ENCODE assay signal across 8 cellular contexts in the genomic region with DNA sequence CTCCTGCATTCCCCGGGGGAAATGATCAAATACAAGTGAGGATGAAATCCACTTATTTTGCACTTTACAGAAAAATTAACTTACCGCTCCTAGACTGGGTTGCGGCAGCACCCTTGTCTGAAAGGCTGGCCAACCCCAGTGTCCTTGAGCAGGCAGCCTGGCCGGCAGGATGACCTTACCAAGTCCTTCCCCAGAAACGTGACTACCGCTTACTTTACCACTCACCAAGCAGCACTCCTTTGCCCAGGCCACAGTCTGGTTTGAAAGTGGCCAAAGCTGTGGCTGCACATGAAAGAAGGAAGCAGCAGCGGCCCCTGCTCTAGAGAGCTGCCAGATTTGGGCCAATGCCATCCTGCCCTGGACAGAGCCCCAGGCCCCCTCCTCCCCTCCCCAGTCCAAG. TPM values are rescaled to one million over a fixed set of nuclear protein-coding genes. Genes with fewer than 3 reads are reported as not detected.
A peak's percentile ranks its signal among the peaks of the same experiment; 100 is the strongest.
DNase-seq lines count a peak whose midpoint lies in the region; TF ChIP-seq lines count a peak whose summit lies in the region.

No MANE protein-coding gene starts in this region.

- in situ Hi-C loops in KBM-7 (cut with MboI; ENCODE audit: low pct_unique_long_range_greater_than_20kb, low sequenced_read_pairs): no loop called here

- CTCF ChIA-PET in AG04449 (lab: Yijun Ruan, JAX): interaction anchor here (0.7 to 1.4 kb wide), 3 partner anchors 18 to 104 kb away, joined by 3 to 7 read pairs (median 3); no protein-coding TSS in a partner anchor
- CTCF ChIA-PET in PC-9 (lab: Charles Lee): no interaction called here

- H3K9me3 ChIP-seq in PC-9 (ENCODE audit: insufficient read depth, low read depth): no peaks in the 10 kb centered on the region

- TF ChIP-seq CTCF in AG04449 (IDR thresholded peaks at IDR 0.05; ENCODE audit: insufficient read depth, low read length, missing control alignments) (no peak), PC-9 (conservative IDR thresholded peaks at IDR 0.05) (no peak), endothelial cell (IDR thresholded peaks at IDR 0.05; ENCODE audit: unreplicated experiment) (no peak), neural crest cell (conservative IDR thresholded peaks at IDR 0.05) (no peak)

- no peaks in the 10 kb centered on the region for H3K9me3 Mint-ChIP-seq in endothelial cell (ENCODE audit: unreplicated experiment)
- no peaks in the 10 kb centered on the region for H3K9me3 Mint-ChIP-seq in neural crest cell

- H3F3A ChIP-seq in PC-9 (ENCODE audit: insufficient read depth, low read depth): peaks cover 94% of the 10 kb centered on the region

- intact Hi-C loops in PC-9 (cut with micrococcal nuclease; ENCODE audit: unreplicated experiment): no loop called here

- H3K27ac Mint-ChIP-seq in endothelial cell (ENCODE audit: unreplicated experiment): peak overlapping the region; percentile 57
- peak overlapping the region; percentile 71 for H3K27ac Mint-ChIP-seq in neural crest cell (ENCODE audit: unreplicated experiment)

- H3K27me3 Mint-ChIP-seq in endothelial cell (ENCODE audit: unreplicated experiment) (peaks cover 18% of the 10 kb centered on the region), neural crest cell (ENCODE audit: low read depth) (no peaks in the 10 kb centered on the region)

- peaks cover 91% of the 10 kb centered on the region for H4K20me1 ChIP-seq in PC-9 (ENCODE audit: insufficient read depth)

- no peak for DNase-seq in AG04449 (ENCODE audit: low read depth, low spot score)
- no peak for DNase-seq in PC-9
- no peak for DNase-seq in endothelial cell (ENCODE audit: low spot score)
- DNase-seq in neural crest cell (ENCODE audit: low read depth, low spot score): no peak
- no peak for DNase-seq in kidney tubule cell (ENCODE audit: low spot score)
- no peak for DNase-seq in foreskin melanocyte
- DNase-seq in activated CD4-positive, CD25-positive, alpha-beta regulatory T cell treated with anti-CD3 and anti-CD28 coated beads, Interleukin-2, amount 50 U/mL, for 72 hours: no peak
- DNase-seq in KBM-7: no peak

- H3K4me3 ChIP-seq in AG04449 (ENCODE audit: low read depth, low read length): peak overlapping the region; percentile 12; the same call in 1 of the 2 replicates
- peak overlapping the region; percentile 21; the same call in 1 of the 2 replicates for H3K4me3 ChIP-seq in PC-9

- no peak overlapping the region for H3K4me3 Mint-ChIP-seq in endothelial cell (ENCODE audit: unreplicated experiment)
- no peak overlapping the region for H3K4me3 Mint-ChIP-seq in neural crest cell

- peaks cover 86% of the 10 kb centered on the region for H3K4me1 Mint-ChIP-seq in endothelial cell (ENCODE audit: unreplicated experiment)
- H3K4me1 Mint-ChIP-seq in neural crest cell: peaks cover 83% of the 10 kb centered on the region

- POLR2A ChIA-PET in AG04449 (lab: Yijun Ruan, JAX) (interaction anchor here (1.1 kb wide), 1 partner anchor 10 kb away, joined by 3 read pairs; no protein-coding TSS in a partner anchor), PC-9 (lab: Charles Lee; ENCODE audit: unreplicated experiment) (no interaction called here)

- peak overlapping the region; percentile 78; the same call in 1 of the 2 replicates for H3K27ac ChIP-seq in PC-9

- peaks cover 100% of the 10 kb centered on the region for H3K79me2 ChIP-seq in PC-9 (ENCODE audit: low read depth)

- no peaks in the 10 kb centered on the region for H3K27me3 ChIP-seq in PC-9 (ENCODE audit: insufficient read depth, low read depth)

- peak overlapping the region; percentile 74 for H3K4me2 ChIP-seq in PC-9

- no TSS peak for BruUV-seq in PC-9 (replicated peaks; lab: Mats Ljungman, UMichigan)

- peaks cover 100% of the 10 kb centered on the region for H3K4me1 ChIP-seq in PC-9 (replicated peaks; ENCODE audit: insufficient read depth)

- H3K9me2 ChIP-seq in PC-9 (ENCODE audit: insufficient read depth): no peaks in the 10 kb centered on the region

- peaks cover 21% of the 10 kb centered on the region for H3K36me3 ChIP-seq in PC-9 (ENCODE audit: low read depth)

- peaks cover 10% of the 10 kb centered on the region for H3K36me3 Mint-ChIP-seq in endothelial cell (ENCODE audit: low read depth, unreplicated experiment)
- H3K36me3 Mint-ChIP-seq in neural crest cell (ENCODE audit: low read depth): no peaks in the 10 kb centered on the region

- no peak overlapping the region for H2AFZ ChIP-seq in PC-9

RNA-seq across cellular contexts. Expression of gene MYH9, which starts 20.3 kb away (rescaled TPM):
- total RNA-seq in PC-9 (2021) (758 and 776 TPM in 2 replicates), endothelial cell (ENCODE audit: unreplicated experiment) (931 TPM), neural crest cell (160 and 171 TPM in 2 replicates)
